ENCODE assay signal across 20 cellular contexts in genomic region chr2:122114421-122114820, GRCh38.
"Had no signal": no experiment of that assay in that cellular context is flagged by ENCODE, and none has a peak within 500 bp of the region (broad histone marks: within the 10 kb centered on the region; RNA-seq: fewer than 3 reads in every experiment).

No MANE protein-coding gene starts in this region.

- H3K9me3 ChIP-seq: esophagus squamous epithelium, gastroesophageal sphincter, lower lobe of right lung, sigmoid colon, thoracic aorta, transverse colon had no signal

- H3K27ac ChIP-seq: esophagus squamous epithelium, gastroesophageal sphincter, left lung, lower lobe of right lung, sigmoid colon, skin epidermis, stomach, thoracic aorta, transverse colon had no signal

- H3K36me3 Mint-ChIP-seq: naive B cell; stimulated activated naive B cell treated with anti-CD40 and anti-IgM and Interleukin-4, amounts not matched to agents 10 μg/mL and 1 μg/mL and 100 μg/mL, for 72 hours had no signal

- H3K27ac Mint-ChIP-seq: naive B cell; nephron; stimulated activated naive B cell treated with anti-CD40 and anti-IgM and Interleukin-4, amounts not matched to agents 10 μg/mL and 1 μg/mL and 100 μg/mL, for 72 hours had no signal

- H3K27me3 ChIP-seq: esophagus squamous epithelium, left lung, sigmoid colon, transverse colon had no signal

- ATAC-seq: gastroesophageal sphincter; left lung; lower lobe of right lung; stimulated activated naive B cell treated with anti-CD40 and anti-IgM and Interleukin-4, amounts not matched to agents 10 μg/mL and 1 μg/mL and 100 μg/mL, for 72 hours had no signal

- H3K4me3 Mint-ChIP-seq: naive B cell; nephron; stimulated activated naive B cell treated with anti-CD40 and anti-IgM and Interleukin-4, amounts not matched to agents 10 μg/mL and 1 μg/mL and 100 μg/mL, for 72 hours had no signal

- H3K4me1 Mint-ChIP-seq: naive B cell; stimulated activated naive B cell treated with anti-CD40 and anti-IgM and Interleukin-4, amounts not matched to agents 10 μg/mL and 1 μg/mL and 100 μg/mL, for 72 hours had no signal

- DNase-seq: effector memory CD4-positive, alpha-beta T cell; esophagus squamous epithelium; foreskin fibroblast; glutamatergic neuron; left lung; lower lobe of right lung; mesenchymal stem cell; naive B cell; posterior cingulate gyrus; sigmoid colon; stimulated activated CD4-positive, alpha-beta T cell treated with anti-CD3 and anti-CD28 coated beads, Interleukin-2, amount 100 ng/mL, for 24 hours; stimulated activated CD4-positive, alpha-beta T cell treated with anti-CD3 and anti-CD28 coated beads, Interleukin-4, amount 100 ng/mL, for 4 hours; stimulated activated naive B cell treated with anti-CD40 and anti-IgM and Interleukin-4, amounts not matched to agents 10 μg/mL and 1 μg/mL and 100 μg/mL, for 72 hours; stomach; substantia nigra; transverse colon had no signal

- H3K36me3 ChIP-seq: esophagus squamous epithelium, gastroesophageal sphincter, left lung, lower lobe of right lung, sigmoid colon, stomach, thoracic aorta, transverse colon had no signal

- H3K4me3 ChIP-seq: esophagus squamous epithelium, gastroesophageal sphincter, left lung, lower lobe of right lung, sigmoid colon, skin epidermis, stomach, thoracic aorta, transverse colon had no signal

- H3K27me3 Mint-ChIP-seq: stimulated activated naive B cell treated with anti-CD40 and anti-IgM and Interleukin-4, amounts not matched to agents 10 μg/mL and 1 μg/mL and 100 μg/mL, for 72 hours had no signal

- H3K4me1 ChIP-seq: esophagus squamous epithelium, gastroesophageal sphincter, left lung, lower lobe of right lung, sigmoid colon, stomach, transverse colon had no signal
